ENCODE assay signal across 1 cellular context in the genomic region with DNA sequence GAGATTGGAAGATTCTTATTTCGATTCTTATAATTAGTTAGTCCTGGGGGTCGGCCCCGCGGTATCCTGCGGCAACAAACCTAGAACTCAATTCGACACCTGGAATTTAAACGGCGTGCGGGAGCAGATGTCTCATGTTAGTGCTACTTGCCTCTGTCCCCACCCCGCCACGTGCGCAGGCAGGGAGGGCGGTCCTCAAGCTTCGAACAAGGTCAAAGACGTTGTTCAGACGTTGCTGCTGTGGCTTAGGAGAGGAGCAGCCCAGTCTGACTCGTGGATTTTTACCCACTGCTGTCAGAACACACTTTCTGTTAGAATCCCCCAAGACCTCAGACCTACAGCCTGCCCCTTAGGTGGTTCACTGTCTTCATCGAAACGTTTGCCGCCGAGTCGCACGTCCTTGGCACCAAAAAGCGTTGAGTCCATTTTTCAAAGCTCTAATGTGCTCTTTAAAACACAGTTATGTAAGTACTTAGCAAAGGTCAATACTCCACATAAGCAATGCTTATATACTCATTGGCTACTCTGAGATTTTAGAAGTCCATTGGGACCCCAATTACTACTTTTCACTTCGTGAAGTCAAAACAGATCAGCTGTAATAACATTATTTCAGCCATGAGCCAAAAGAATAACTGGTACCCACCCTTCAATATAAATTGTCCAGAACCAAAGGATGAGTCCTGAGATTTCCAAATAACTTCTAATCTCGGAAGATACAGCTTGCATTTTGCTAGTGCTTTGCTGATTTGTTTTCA.
A peak's percentile ranks its signal among the peaks of the same experiment; 100 is the strongest.
TF ChIP-seq lines count a peak whose summit lies in the region.

No MANE protein-coding gene starts in this region.

TF ChIP-seq in K562, 482 proteins besides CTCF, POLR2A, EP300 and RAD21 (continued from another document and continues in another):
- TF ChIP-seq, protein P1, sequence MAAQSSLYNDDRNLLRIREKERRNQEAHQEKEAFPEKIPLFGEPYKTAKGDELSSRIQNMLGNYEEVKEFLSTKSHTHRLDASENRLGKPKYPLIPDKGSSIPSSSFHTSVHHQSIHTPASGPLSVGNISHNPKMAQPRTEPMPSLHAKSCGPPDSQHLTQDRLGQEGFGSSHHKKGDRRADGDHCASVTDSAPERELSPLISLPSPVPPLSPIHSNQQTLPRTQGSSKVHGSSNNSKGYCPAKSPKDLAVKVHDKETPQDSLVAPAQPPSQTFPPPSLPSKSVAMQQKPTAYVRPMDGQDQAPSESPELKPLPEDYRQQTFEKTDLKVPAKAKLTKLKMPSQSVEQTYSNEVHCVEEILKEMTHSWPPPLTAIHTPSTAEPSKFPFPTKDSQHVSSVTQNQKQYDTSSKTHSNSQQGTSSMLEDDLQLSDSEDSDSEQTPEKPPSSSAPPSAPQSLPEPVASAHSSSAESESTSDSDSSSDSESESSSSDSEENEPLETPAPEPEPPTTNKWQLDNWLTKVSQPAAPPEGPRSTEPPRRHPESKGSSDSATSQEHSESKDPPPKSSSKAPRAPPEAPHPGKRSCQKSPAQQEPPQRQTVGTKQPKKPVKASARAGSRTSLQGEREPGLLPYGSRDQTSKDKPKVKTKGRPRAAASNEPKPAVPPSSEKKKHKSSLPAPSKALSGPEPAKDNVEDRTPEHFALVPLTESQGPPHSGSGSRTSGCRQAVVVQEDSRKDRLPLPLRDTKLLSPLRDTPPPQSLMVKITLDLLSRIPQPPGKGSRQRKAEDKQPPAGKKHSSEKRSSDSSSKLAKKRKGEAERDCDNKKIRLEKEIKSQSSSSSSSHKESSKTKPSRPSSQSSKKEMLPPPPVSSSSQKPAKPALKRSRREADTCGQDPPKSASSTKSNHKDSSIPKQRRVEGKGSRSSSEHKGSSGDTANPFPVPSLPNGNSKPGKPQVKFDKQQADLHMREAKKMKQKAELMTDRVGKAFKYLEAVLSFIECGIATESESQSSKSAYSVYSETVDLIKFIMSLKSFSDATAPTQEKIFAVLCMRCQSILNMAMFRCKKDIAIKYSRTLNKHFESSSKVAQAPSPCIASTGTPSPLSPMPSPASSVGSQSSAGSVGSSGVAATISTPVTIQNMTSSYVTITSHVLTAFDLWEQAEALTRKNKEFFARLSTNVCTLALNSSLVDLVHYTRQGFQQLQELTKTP (IDR thresholded peaks at IDR 0.05; ENCODE audit: low read depth in 1 of 2, partially characterized antibody in 2 of 2) = peak in 1 of 2 experiments; percentile 26
- TF ChIP-seq ZZZ3 (IDR thresholded peaks at IDR 0.05) (peak; percentile 42; the same call in 1 of the 2 replicates), TSC22D4 (tag; IDR thresholded peaks at IDR 0.05) (no peak), CBFA2T3 (IDR thresholded peaks at IDR 0.05) (no peak; the same call in 1 of the 2 replicates), TAF1 (IDR thresholded peaks at IDR 0.05; ENCODE audit: control insufficient read depth, extremely low read depth, insufficient read depth, low read length, severe bottlenecking) (peak; percentile 68), JUND (IDR thresholded peaks at IDR 0.05; ENCODE audit: borderline replicate concordance, low read depth, low read length) (no peak), JUND (tag; IDR thresholded peaks at IDR 0.05; ENCODE audit: borderline replicate concordance, low read depth, low read length) (peak; percentile 37; the same call in 1 of the 3 replicates), PHB (CRISPR knock-in tag; IDR thresholded peaks at IDR 0.05) (no peak), SUPT5H (IDR thresholded peaks at IDR 0.05) (peak; percentile 90), KDM2B (CRISPR knock-in tag; IDR thresholded peaks at IDR 0.05) (0 out of 2 replicates have a peak, but pooled peaks have one; percentile 1), ZC3H4 (CRISPR knock-in tag; IDR thresholded peaks at IDR 0.05; ENCODE audit: borderline replicate concordance) (no peak), HDAC3 (IDR thresholded peaks at IDR 0.05; ENCODE audit: borderline replicate concordance, partially characterized antibody) (no peak), FOXM1 (IDR thresholded peaks at IDR 0.05; ENCODE audit: low read depth) (peak; percentile 9; the same call in 1 of the 2 replicates), FOXM1 (CRISPR knock-in tag; IDR thresholded peaks at IDR 0.05; ENCODE audit: low read depth) (peak; percentile 87; the same call in 1 of the 2 replicates), TRIM24 (IDR thresholded peaks at IDR 0.05) (no peak), TARDBP (IDR thresholded peaks at IDR 0.05) (no peak), NBN (IDR thresholded peaks at IDR 0.05; ENCODE audit: low read depth) (peak; percentile 63; the same call in 1 of the 2 replicates), ZNF695 (CRISPR knock-in tag; IDR thresholded peaks at IDR 0.05) (no peak), FOS (IDR thresholded peaks at IDR 0.05; ENCODE audit: extremely low read depth, insufficient read length) (no peak), RNF2 (IDR thresholded peaks at IDR 0.05) (peak; percentile 96), KLF16 (IDR thresholded peaks at IDR 0.05) (no peak), HNRNPK (IDR thresholded peaks at IDR 0.05; ENCODE audit: low read depth, low read length, poor library complexity, severe bottlenecking) (no peak), HDAC6 (IDR thresholded peaks at IDR 0.05; ENCODE audit: low read depth, low read length) (no peak), ZNF197 (CRISPR knock-in tag; IDR thresholded peaks at IDR 0.05; ENCODE audit: low read depth) (0 out of 2 replicates have a peak, but pooled peaks have one; percentile 58), NUFIP1 (IDR thresholded peaks at IDR 0.05; ENCODE audit: partially characterized antibody) (peak; percentile 87), ZNF445 (CRISPR knock-in tag; IDR thresholded peaks at IDR 0.05; ENCODE audit: low read depth) (no peak), TCF7L2 (IDR thresholded peaks at IDR 0.05; ENCODE audit: low read depth, low read length) (no peak), ZNF316 (IDR thresholded peaks at IDR 0.05) (no peak), SPI1 (IDR thresholded peaks at IDR 0.05; ENCODE audit: borderline replicate concordance, low read depth, low read length) (no peak), PURB (CRISPR knock-in tag; IDR thresholded peaks at IDR 0.05; ENCODE audit: low read depth) (no peak), ZSCAN29 (IDR thresholded peaks at IDR 0.05) (no peak), ZNF3 (CRISPR knock-in tag; IDR thresholded peaks at IDR 0.05) (no peak)
- TF ChIP-seq, protein P2, sequence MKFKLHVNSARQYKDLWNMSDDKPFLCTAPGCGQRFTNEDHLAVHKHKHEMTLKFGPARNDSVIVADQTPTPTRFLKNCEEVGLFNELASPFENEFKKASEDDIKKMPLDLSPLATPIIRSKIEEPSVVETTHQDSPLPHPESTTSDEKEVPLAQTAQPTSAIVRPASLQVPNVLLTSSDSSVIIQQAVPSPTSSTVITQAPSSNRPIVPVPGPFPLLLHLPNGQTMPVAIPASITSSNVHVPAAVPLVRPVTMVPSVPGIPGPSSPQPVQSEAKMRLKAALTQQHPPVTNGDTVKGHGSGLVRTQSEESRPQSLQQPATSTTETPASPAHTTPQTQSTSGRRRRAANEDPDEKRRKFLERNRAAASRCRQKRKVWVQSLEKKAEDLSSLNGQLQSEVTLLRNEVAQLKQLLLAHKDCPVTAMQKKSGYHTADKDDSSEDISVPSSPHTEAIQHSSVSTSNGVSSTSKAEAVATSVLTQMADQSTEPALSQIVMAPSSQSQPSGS (CRISPR knock-in tag; IDR thresholded peaks at IDR 0.05) = no peak
- TF ChIP-seq, protein P3, sequence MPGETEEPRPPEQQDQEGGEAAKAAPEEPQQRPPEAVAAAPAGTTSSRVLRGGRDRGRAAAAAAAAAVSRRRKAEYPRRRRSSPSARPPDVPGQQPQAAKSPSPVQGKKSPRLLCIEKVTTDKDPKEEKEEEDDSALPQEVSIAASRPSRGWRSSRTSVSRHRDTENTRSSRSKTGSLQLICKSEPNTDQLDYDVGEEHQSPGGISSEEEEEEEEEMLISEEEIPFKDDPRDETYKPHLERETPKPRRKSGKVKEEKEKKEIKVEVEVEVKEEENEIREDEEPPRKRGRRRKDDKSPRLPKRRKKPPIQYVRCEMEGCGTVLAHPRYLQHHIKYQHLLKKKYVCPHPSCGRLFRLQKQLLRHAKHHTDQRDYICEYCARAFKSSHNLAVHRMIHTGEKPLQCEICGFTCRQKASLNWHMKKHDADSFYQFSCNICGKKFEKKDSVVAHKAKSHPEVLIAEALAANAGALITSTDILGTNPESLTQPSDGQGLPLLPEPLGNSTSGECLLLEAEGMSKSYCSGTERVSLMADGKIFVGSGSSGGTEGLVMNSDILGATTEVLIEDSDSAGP (CRISPR knock-in tag; IDR thresholded peaks at IDR 0.05) = peak; percentile 77; the same call in 1 of the 2 replicates
- TF ChIP-seq, protein P4, sequence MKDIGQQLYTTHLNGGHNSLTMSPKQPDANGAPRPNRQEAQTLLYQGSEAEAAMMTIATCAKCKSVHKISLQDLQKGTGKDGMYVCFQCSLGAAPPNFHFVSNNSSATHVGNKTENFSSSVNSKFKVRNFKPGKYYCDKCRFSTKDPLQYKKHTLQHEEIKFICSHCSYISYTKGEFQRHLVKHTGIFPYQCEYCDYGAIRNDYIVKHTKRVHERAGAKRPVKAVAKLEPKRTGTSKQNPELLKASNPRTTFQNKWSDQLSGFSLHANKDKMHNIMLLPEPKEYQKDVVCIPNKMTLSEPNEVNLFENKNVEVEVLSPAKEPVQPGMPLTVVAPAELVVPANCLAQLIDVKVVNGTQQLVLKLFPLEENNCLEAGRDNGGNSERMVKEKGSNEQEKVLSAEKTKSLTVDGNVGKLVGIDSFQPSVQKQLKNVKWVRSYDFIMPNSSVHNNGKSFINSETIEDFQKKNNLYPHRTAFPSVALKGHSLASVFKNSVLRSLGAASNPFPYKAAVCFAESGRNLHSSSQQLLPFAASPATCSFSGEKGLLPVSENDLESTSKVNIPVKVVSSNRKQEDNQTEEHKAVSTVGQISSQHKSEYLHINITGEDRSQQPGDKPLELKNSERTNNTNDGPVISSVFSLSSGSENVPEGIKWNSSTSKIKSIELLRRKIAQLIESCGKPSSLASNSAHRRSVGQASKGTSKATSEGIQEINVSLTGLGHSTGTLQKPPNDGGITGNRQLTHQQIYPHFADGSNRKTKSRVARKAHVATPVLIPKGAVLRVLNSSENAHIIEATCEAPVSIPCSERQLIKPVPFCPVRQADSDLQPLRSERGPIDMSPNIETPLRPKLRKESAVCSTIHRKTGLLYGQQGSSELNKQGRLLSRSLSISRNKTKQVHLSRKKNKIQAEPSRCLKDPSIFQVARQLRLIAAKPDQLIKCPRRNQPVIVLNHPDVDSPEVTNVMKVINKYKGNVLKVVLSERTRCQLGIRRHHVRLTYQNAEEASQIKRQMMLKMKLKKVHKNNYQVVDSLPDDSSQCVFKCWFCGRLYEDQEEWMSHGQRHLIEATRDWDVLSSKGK (CRISPR knock-in tag; IDR thresholded peaks at IDR 0.05) = no peak
- TF ChIP-seq, protein P5, sequence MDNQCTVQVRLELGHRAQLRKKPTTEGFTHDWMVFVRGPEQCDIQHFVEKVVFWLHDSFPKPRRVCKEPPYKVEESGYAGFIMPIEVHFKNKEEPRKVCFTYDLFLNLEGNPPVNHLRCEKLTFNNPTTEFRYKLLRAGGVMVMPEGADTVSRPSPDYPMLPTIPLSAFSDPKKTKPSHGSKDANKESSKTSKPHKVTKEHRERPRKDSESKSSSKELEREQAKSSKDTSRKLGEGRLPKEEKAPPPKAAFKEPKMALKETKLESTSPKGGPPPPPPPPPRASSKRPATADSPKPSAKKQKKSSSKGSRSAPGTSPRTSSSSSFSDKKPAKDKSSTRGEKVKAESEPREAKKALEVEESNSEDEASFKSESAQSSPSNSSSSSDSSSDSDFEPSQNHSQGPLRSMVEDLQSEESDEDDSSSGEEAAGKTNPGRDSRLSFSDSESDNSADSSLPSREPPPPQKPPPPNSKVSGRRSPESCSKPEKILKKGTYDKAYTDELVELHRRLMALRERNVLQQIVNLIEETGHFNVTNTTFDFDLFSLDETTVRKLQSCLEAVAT (IDR thresholded peaks at IDR 0.05) = peak in 1 of 2 experiments; percentile 92; a peak in 2 of 4 replicates
- TF ChIP-seq, protein P6, sequence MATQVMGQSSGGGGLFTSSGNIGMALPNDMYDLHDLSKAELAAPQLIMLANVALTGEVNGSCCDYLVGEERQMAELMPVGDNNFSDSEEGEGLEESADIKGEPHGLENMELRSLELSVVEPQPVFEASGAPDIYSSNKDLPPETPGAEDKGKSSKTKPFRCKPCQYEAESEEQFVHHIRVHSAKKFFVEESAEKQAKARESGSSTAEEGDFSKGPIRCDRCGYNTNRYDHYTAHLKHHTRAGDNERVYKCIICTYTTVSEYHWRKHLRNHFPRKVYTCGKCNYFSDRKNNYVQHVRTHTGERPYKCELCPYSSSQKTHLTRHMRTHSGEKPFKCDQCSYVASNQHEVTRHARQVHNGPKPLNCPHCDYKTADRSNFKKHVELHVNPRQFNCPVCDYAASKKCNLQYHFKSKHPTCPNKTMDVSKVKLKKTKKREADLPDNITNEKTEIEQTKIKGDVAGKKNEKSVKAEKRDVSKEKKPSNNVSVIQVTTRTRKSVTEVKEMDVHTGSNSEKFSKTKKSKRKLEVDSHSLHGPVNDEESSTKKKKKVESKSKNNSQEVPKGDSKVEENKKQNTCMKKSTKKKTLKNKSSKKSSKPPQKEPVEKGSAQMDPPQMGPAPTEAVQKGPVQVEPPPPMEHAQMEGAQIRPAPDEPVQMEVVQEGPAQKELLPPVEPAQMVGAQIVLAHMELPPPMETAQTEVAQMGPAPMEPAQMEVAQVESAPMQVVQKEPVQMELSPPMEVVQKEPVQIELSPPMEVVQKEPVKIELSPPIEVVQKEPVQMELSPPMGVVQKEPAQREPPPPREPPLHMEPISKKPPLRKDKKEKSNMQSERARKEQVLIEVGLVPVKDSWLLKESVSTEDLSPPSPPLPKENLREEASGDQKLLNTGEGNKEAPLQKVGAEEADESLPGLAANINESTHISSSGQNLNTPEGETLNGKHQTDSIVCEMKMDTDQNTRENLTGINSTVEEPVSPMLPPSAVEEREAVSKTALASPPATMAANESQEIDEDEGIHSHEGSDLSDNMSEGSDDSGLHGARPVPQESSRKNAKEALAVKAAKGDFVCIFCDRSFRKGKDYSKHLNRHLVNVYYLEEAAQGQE (CRISPR knock-in tag; IDR thresholded peaks at IDR 0.05; ENCODE audit: low read depth) = no peak
- TF ChIP-seq, protein P7, sequence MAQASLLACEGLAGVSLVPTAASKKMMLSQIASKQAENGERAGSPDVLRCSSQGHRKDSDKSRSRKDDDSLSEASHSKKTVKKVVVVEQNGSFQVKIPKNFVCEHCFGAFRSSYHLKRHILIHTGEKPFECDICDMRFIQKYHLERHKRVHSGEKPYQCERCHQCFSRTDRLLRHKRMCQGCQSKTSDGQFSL (CRISPR knock-in tag; IDR thresholded peaks at IDR 0.05) = no peak; the same call in 1 of the 2 replicates
- TF ChIP-seq, protein P7 (tag; IDR thresholded peaks at IDR 0.05) = peak in 1 of 2 experiments; percentile 59; a peak in 1 of 4 replicates
- TF ChIP-seq, protein P8, sequence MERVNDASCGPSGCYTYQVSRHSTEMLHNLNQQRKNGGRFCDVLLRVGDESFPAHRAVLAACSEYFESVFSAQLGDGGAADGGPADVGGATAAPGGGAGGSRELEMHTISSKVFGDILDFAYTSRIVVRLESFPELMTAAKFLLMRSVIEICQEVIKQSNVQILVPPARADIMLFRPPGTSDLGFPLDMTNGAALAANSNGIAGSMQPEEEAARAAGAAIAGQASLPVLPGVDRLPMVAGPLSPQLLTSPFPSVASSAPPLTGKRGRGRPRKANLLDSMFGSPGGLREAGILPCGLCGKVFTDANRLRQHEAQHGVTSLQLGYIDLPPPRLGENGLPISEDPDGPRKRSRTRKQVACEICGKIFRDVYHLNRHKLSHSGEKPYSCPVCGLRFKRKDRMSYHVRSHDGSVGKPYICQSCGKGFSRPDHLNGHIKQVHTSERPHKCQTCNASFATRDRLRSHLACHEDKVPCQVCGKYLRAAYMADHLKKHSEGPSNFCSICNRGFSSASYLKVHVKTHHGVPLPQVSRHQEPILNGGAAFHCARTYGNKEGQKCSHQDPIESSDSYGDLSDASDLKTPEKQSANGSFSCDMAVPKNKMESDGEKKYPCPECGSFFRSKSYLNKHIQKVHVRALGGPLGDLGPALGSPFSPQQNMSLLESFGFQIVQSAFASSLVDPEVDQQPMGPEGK (CRISPR knock-in tag; IDR thresholded peaks at IDR 0.05; ENCODE audit: borderline replicate concordance) = no peak
